In the genomic region with DNA sequence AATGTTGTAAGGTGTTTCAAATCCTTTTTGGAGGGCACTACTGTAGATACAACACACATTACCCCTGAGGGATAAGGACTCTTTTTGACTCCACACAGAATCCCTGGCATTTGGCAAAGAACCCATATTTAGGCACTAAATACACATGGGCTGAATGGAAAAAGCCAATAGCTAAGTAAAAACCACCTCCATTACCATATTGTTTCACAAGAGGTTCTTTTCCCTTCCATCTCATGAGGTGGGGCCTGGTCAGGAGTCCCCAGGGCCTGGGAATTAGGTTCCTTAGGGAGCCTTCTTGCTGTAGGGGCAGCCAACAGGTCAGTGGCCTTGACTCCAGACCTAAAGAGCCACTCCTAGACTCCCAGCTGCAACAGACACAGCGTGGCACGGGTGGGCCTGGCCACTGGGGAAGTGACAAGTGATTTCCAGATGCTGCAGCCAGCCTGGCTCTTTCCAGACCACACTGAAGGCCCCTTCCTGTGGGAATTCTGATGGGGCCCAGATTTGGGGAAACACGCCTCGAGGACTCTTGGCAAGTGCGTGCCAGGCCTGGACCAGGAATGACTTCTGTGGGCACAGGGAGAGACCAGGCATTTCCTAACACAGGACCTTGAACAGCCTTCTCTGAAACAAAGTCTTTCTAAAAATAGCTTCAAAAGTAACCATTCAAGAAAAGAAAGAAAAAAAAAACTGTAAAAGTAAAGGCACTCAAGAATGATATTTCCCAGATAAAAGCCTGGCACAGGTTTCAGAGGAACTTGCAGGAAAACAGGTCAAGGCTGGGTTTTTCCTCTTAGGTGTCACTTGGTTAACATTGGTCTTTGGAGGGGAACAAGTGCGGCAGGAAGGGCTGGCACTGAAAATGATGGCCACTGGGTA, we compare ENCODE assay signal across 9 cellular contexts. TPM values are rescaled to one million over a fixed set of nuclear protein-coding genes. Genes with fewer than 3 reads are reported as not detected.
A peak's percentile ranks its signal among the peaks of the same experiment; 100 is the strongest.
DNase-seq lines count a peak whose midpoint lies in the region; ATAC-seq and TF ChIP-seq lines count a peak whose summit lies in the region.
"Had no signal": no experiment of that assay in that cellular context is flagged by ENCODE, and none has a peak within 500 bp of the region (broad histone marks: within the 10 kb centered on the region; RNA-seq: fewer than 3 reads in every experiment).

No MANE protein-coding gene starts in this region.

- H3K9me3 ChIP-seq in HUES48 (ENCODE audit: control insufficient read depth, insufficient read depth, low read length) (no peaks in the 10 kb centered on the region), adrenal gland (replicated peaks in 1 of 3) (no peaks in the 10 kb centered on the region), iPS-18a (ENCODE audit: control insufficient read depth, low read depth, low read length) (no peaks in the 10 kb centered on the region), stomach smooth muscle (ENCODE audit: control insufficient read depth in 2 of 2, low read length in 2 of 2) (no peaks in the 10 kb centered on the region)

- H3K9ac ChIP-seq in HUES48 (ENCODE audit: low read depth, low read length) (no peak overlapping the region), iPS-18a (ENCODE audit: low read length) (peak overlapping the region; percentile 7), stomach smooth muscle (ENCODE audit: low read length in 2 of 2) (peak overlapping the region in 1 of 2 donors; percentile 41)

- 9 to 20% (median 10%) methylated on average over 4 to 6 of the region's 6 CpGs for WGBS in adrenal gland, 4 donors

- intact Hi-C loops in adrenal gland (cut with DNase I) = no loop called here

- peak in 1 of 2 donors; percentile 4 for TF ChIP-seq POLR2A in adrenal gland (IDR thresholded peaks at IDR 0.05)

- H3K4me1 ChIP-seq in HUES48 (ENCODE audit: control insufficient read depth, insufficient read depth, low read length) (peaks cover 16% of the 10 kb centered on the region), adrenal gland (replicated peaks in 1 of 2) (peaks cover 32 to 73% of the 10 kb centered on the region in 2 donors), iPS-18a (ENCODE audit: control insufficient read depth, low read depth, low read length) (peaks cover 21% of the 10 kb centered on the region), stomach smooth muscle (ENCODE audit: control insufficient read depth, insufficient read depth, low read length) (peaks cover 37% of the 10 kb centered on the region)

- DNase-seq in adrenal gland (peak in 6 of 7 donors; percentile 64 to 84 (median 72)), ureter (ENCODE audit: low spot score) (no peak), NCI-H128 (lab: John Stamatoyannopoulos, UW; ENCODE audit: unreplicated experiment) (no peak)
- DNase-seq in activated CD4-positive, alpha-beta T cell treated with anti-CD3 and anti-CD28 coated beads for 1 hour = no peak

- no peak overlapping the region for H3K4me3 ChIP-seq in HUES48 (ENCODE audit: low read depth, low read length)
- no peak overlapping the region for H3K4me3 ChIP-seq in adrenal gland
- no peak overlapping the region for H3K4me3 ChIP-seq in iPS-18a (ENCODE audit: low read length)
- peak overlapping the region in 1 of 2 donors; percentile 16 for H3K4me3 ChIP-seq in stomach smooth muscle (ENCODE audit: low read length in 2 of 2)

- H3K27me3 ChIP-seq in HUES48 (ENCODE audit: control insufficient read depth, insufficient read depth, low read length) (no peaks in the 10 kb centered on the region), adrenal gland (no peaks in the 10 kb centered on the region), iPS-18a (ENCODE audit: control insufficient read depth, insufficient read depth, low read length) (no peaks in the 10 kb centered on the region), stomach smooth muscle (ENCODE audit: control insufficient read depth in 1 of 2, insufficient read depth in 2 of 2, low read length in 2 of 2) (no peaks in the 10 kb centered on the region)

- no peak for TF ChIP-seq CTCF in adrenal gland (IDR thresholded peaks at IDR 0.05)

- H3K27ac ChIP-seq in HUES48 (ENCODE audit: low read depth, low read length) (peak overlapping the region; percentile 86), adrenal gland (peak overlapping the region; percentile 78 to 96 (median 94)), iPS-18a (ENCODE audit: low read length) (peak overlapping the region; percentile 21), stomach smooth muscle (ENCODE audit: low read length) (peak overlapping the region; percentile 56)

- peaks cover 11% of the 10 kb centered on the region for H3K36me3 ChIP-seq in HUES48 (ENCODE audit: control insufficient read depth, insufficient read depth, low read length)
- H3K36me3 ChIP-seq in adrenal gland (replicated peaks in 1 of 2) = peaks cover 0 to 12% of the 10 kb centered on the region in 2 donors
- H3K36me3 ChIP-seq in iPS-18a (ENCODE audit: control insufficient read depth, low read depth, low read length) = no peaks in the 10 kb centered on the region
- peaks cover 6 to 17% of the 10 kb centered on the region in 2 donors for H3K36me3 ChIP-seq in stomach smooth muscle (ENCODE audit: control insufficient read depth in 2 of 2, insufficient read depth in 2 of 2, low read length in 2 of 2)

- ATAC-seq in GM19397 (IDR thresholded peaks at IDR 0.05; ENCODE audit: unreplicated experiment) = no peak

RNA-seq across cellular contexts. Expression of gene SSH1, which starts 18.1 kb away (rescaled TPM):
- total RNA-seq in adrenal gland (10 to 100 TPM; 12.8 to 40.1 (median 24.9) TPM), ureter (52.0 TPM)
- 1 to 10 TPM; 5.3 to 9.4 (median 7.8) TPM for polyA plus RNA-seq in adrenal gland

RNA-seq across cellular contexts. Expression of gene DAO, which starts 40.6 kb away (rescaled TPM):
- total RNA-seq in adrenal gland (not detected), ureter (not detected)
- polyA plus RNA-seq in adrenal gland = not detected
- total RNA-seq: bronchial epithelial cell had no signal

Comparison
In these comparisons a context has a peak if more than half of its experiments do, and no peak if none do; other contexts are left out.
1. H3K27ac ChIP-seq: peak in every context shown above with its lines; median percentile 94 in adrenal gland; 86 in HUES48; 56 in stomach smooth muscle; 21 in iPS-18a.
2. DNase-seq: peak in adrenal gland (6 of 7); none in ureter (single experiment), NCI-H128 (single experiment) and activated CD4-positive, alpha-beta T cell treated with anti-CD3 and anti-CD28 coated beads for 1 hour (single experiment).